ENCODE assay signal across 10 cellular contexts in genomic region chr20:44074252-44075151, GRCh38.
DNase-seq lines count a peak whose midpoint lies in the region; ATAC-seq and TF ChIP-seq lines count a peak whose summit lies in the region.
"Had no signal": no experiment of that assay in that cellular context is flagged by ENCODE, and none has a peak within 500 bp of the region (broad histone marks: within the 10 kb centered on the region; RNA-seq: fewer than 3 reads in every experiment).

No MANE protein-coding gene starts in this region.

- H2AFZ ChIP-seq in Karpas-422 (ENCODE audit: low read length) = no peak overlapping the region

- H3K4me1 ChIP-seq in upper lobe of right lung = peaks cover 3% of the 10 kb centered on the region
- peaks cover 51% of the 10 kb centered on the region for H3K4me1 ChIP-seq in Karpas-422 (ENCODE audit: low read length)
- H3K4me1 ChIP-seq: tibial nerve had no signal

- H4K20me1 ChIP-seq in Karpas-422 (ENCODE audit: insufficient read depth, low read depth, low read length) = no peaks in the 10 kb centered on the region

- H3K27ac ChIP-seq in upper lobe of right lung (no peak overlapping the region), Karpas-422 (ENCODE audit: low read length) (no peak overlapping the region)
- H3K27ac ChIP-seq: skin epidermis, tibial nerve had no signal

- H3K9me3 Mint-ChIP-seq in activated naive CD4-positive, alpha-beta T cell treated with anti-CD3 and anti-CD28 coated beads, Interleukin-2, amount 50 U/mL, for 24 hours = no peaks in the 10 kb centered on the region
- H3K9me3 Mint-ChIP-seq in activated naive CD4-positive, alpha-beta T cell treated with anti-CD3 and anti-CD28 coated beads, Interleukin-2, amount 10 ng/mL, durations not matched to agents 7 days and 5 days = no peaks in the 10 kb centered on the region
- no peaks in the 10 kb centered on the region for H3K9me3 Mint-ChIP-seq in stimulated activated effector memory CD8-positive, alpha-beta T cell treated with anti-CD3 and anti-CD28 coated beads, Interleukin-12 subunit alpha, Interleukin-12 subunit beta, amount 100 ng/mL, for 72 hours

- no peaks in the 10 kb centered on the region for H3K27me3 Mint-ChIP-seq in activated naive CD4-positive, alpha-beta T cell treated with anti-CD3 and anti-CD28 coated beads, Interleukin-2, amount 50 U/mL, for 24 hours
- peaks cover 50% of the 10 kb centered on the region for H3K27me3 Mint-ChIP-seq in activated naive CD4-positive, alpha-beta T cell treated with anti-CD3 and anti-CD28 coated beads, Interleukin-2, amount 10 ng/mL, durations not matched to agents 7 days and 5 days

- no peak overlapping the region; the same call in 1 of the 2 replicates for H3K9ac ChIP-seq in Karpas-422 (ENCODE audit: low read length)

- CTCF ChIA-PET in activated naive CD4-positive, alpha-beta T cell treated with anti-CD3 and anti-CD28 coated beads, Interleukin-2, amount 10 ng/mL, durations not matched to agents 7 days and 5 days (lab: Charles Lee) = no interaction called here

- no peaks in the 10 kb centered on the region for H3K36me3 Mint-ChIP-seq in activated naive CD4-positive, alpha-beta T cell treated with anti-CD3 and anti-CD28 coated beads, Interleukin-2, amount 50 U/mL, for 24 hours
- no peaks in the 10 kb centered on the region for H3K36me3 Mint-ChIP-seq in activated naive CD4-positive, alpha-beta T cell treated with anti-CD3 and anti-CD28 coated beads, Interleukin-2, amount 10 ng/mL, durations not matched to agents 7 days and 5 days
- peaks cover 2% of the 10 kb centered on the region for H3K36me3 Mint-ChIP-seq in stimulated activated effector memory CD8-positive, alpha-beta T cell treated with anti-CD3 and anti-CD28 coated beads, Interleukin-12 subunit alpha, Interleukin-12 subunit beta, amount 100 ng/mL, for 72 hours

- TF ChIP-seq CTCF in upper lobe of right lung (IDR thresholded peaks at IDR 0.05) = no peak

- H3K9me3 ChIP-seq in upper lobe of right lung = no peaks in the 10 kb centered on the region
- H3K9me3 ChIP-seq in Karpas-422 (ENCODE audit: low read length) = no peaks in the 10 kb centered on the region
- H3K9me3 ChIP-seq: tibial nerve had no signal

- H3K9me2 ChIP-seq in Karpas-422 (replicated peaks; ENCODE audit: insufficient read depth, low read length) = no peaks in the 10 kb centered on the region

- DNase-seq in activated naive CD4-positive, alpha-beta T cell treated with anti-CD3 and anti-CD28 coated beads, Interleukin-2, amount 10 ng/mL, durations not matched to agents 7 days and 5 days = no peak
- DNase-seq in SW480 (ENCODE audit: low spot score) (peak; percentile 49), head of caudate nucleus (peak in 22 of 42 donors; percentile 8 to 67 (median 42)), upper lobe of right lung (peak; percentile 49), Karpas-422 (no peak)
- no peak for DNase-seq in stimulated activated effector memory CD8-positive, alpha-beta T cell treated with anti-CD3 and anti-CD28 coated beads, Interleukin-12 subunit alpha, Interleukin-12 subunit beta, amount 100 ng/mL, for 72 hours (ENCODE audit: low spot score in 2 of 2)

- no peak overlapping the region for H3K4me3 Mint-ChIP-seq in activated naive CD4-positive, alpha-beta T cell treated with anti-CD3 and anti-CD28 coated beads, Interleukin-2, amount 50 U/mL, for 24 hours
- H3K4me3 Mint-ChIP-seq in activated naive CD4-positive, alpha-beta T cell treated with anti-CD3 and anti-CD28 coated beads, Interleukin-2, amount 10 ng/mL, durations not matched to agents 7 days and 5 days = no peak overlapping the region
- H3K4me3 Mint-ChIP-seq in stimulated activated effector memory CD8-positive, alpha-beta T cell treated with anti-CD3 and anti-CD28 coated beads, Interleukin-12 subunit alpha, Interleukin-12 subunit beta, amount 100 ng/mL, for 72 hours = no peak overlapping the region

- H3K4me3 ChIP-seq in upper lobe of right lung (no peak overlapping the region), Karpas-422 (ENCODE audit: low read length) (no peak overlapping the region)
- H3K4me3 ChIP-seq: skin epidermis, tibial nerve had no signal

- no peaks in the 10 kb centered on the region for H3K27me3 ChIP-seq in upper lobe of right lung
- no peaks in the 10 kb centered on the region for H3K27me3 ChIP-seq in Karpas-422 (ENCODE audit: low read length)
- H3K27me3 ChIP-seq: tibial nerve had no signal

- ATAC-seq in upper lobe of right lung (peak; percentile 23), GM21526 (IDR thresholded peaks at IDR 0.05; ENCODE audit: low FRiP score, unreplicated experiment) (no peak)
- ATAC-seq in stimulated activated effector memory CD8-positive, alpha-beta T cell treated with anti-CD3 and anti-CD28 coated beads, Interleukin-12 subunit alpha, Interleukin-12 subunit beta, amount 100 ng/mL, for 72 hours = no peak

- no peaks in the 10 kb centered on the region for H3K79me2 ChIP-seq in Karpas-422 (ENCODE audit: low read length)

- H3K27ac Mint-ChIP-seq in activated naive CD4-positive, alpha-beta T cell treated with anti-CD3 and anti-CD28 coated beads, Interleukin-2, amount 50 U/mL, for 24 hours = peak overlapping the region; percentile 8
- no peak overlapping the region for H3K27ac Mint-ChIP-seq in activated naive CD4-positive, alpha-beta T cell treated with anti-CD3 and anti-CD28 coated beads, Interleukin-2, amount 10 ng/mL, durations not matched to agents 7 days and 5 days
- H3K27ac Mint-ChIP-seq in stimulated activated effector memory CD8-positive, alpha-beta T cell treated with anti-CD3 and anti-CD28 coated beads, Interleukin-12 subunit alpha, Interleukin-12 subunit beta, amount 100 ng/mL, for 72 hours = no peak overlapping the region

- no peaks in the 10 kb centered on the region for H3K36me3 ChIP-seq in upper lobe of right lung
- H3K36me3 ChIP-seq in Karpas-422 (ENCODE audit: insufficient read depth, low read length) = peaks cover 8% of the 10 kb centered on the region; the same call in 1 of the 2 replicates
- H3K36me3 ChIP-seq: tibial nerve had no signal

- H3K4me2 ChIP-seq in Karpas-422 (ENCODE audit: low read depth, low read length, poor library complexity, severe bottlenecking) = no peak overlapping the region

- intact Hi-C loops in head of caudate nucleus (cut with DNase I) = no loop called here
- intact Hi-C loops in upper lobe of right lung (cut with DNase I) = no loop called here

- peaks cover 76% of the 10 kb centered on the region for H3K4me1 Mint-ChIP-seq in activated naive CD4-positive, alpha-beta T cell treated with anti-CD3 and anti-CD28 coated beads, Interleukin-2, amount 50 U/mL, for 24 hours
- H3K4me1 Mint-ChIP-seq in activated naive CD4-positive, alpha-beta T cell treated with anti-CD3 and anti-CD28 coated beads, Interleukin-2, amount 10 ng/mL, durations not matched to agents 7 days and 5 days = peaks cover 61% of the 10 kb centered on the region
- peaks cover 35% of the 10 kb centered on the region for H3K4me1 Mint-ChIP-seq in stimulated activated effector memory CD8-positive, alpha-beta T cell treated with anti-CD3 and anti-CD28 coated beads, Interleukin-12 subunit alpha, Interleukin-12 subunit beta, amount 100 ng/mL, for 72 hours

Comparison
In these comparisons a context has a peak if more than half of its experiments do, and no peak if none do; other contexts are left out.
1. DNase-seq: peak in SW480 (single experiment), head of caudate nucleus (22 of 42) and upper lobe of right lung (single experiment); none in activated naive CD4-positive, alpha-beta T cell treated with anti-CD3 and anti-CD28 coated beads, Interleukin-2, amount 10 ng/mL, durations not matched to agents 7 days and 5 days (single experiment), stimulated activated effector memory CD8-positive, alpha-beta T cell treated with anti-CD3 and anti-CD28 coated beads, Interleukin-12 subunit alpha, Interleukin-12 subunit beta, amount 100 ng/mL, for 72 hours (0 of 2) and Karpas-422 (single experiment).